7 cellular contexts compared by ENCODE assay signal in genomic region chr15:58065445-58066041, GRCh38. TPM values are rescaled to one million over a fixed set of nuclear protein-coding genes. Genes with fewer than 3 reads are reported as not detected.
DNase-seq lines count a peak whose midpoint lies in the region; ATAC-seq, FAIRE-seq and TF ChIP-seq lines count a peak whose summit lies in the region.

ALDH1A2 (minus strand) TSS chr15:58065711; CDS start chr15:58065650, 61 bp downstream.

- no peak for TF ChIP-seq CTCF in astrocyte of the cerebellum (IDR thresholded peaks at IDR 0.05; ENCODE audit: low read depth, low read length, missing control alignments)

- no peak for ATAC-seq in HG03135 (IDR thresholded peaks at IDR 0.05; ENCODE audit: unreplicated experiment)

- peaks cover 33 to 48% (median 48%) of the 10 kb centered on the region in 3 donors for H3K27me3 ChIP-seq in skeletal muscle tissue (ENCODE audit: control insufficient read depth in 3 of 3, insufficient read depth in 3 of 3, low read length in 3 of 3)

- peaks cover 8 to 13% of the 10 kb centered on the region in 2 donors for H3K4me1 Mint-ChIP-seq in immature natural killer cell

- H3K4me3 Mint-ChIP-seq in immature natural killer cell: peak within 1 kb of the TSS; percentile 61 to 77 (median 74)

- H3K9me3 Mint-ChIP-seq in immature natural killer cell: no peaks in the 10 kb centered on the region

- H3K9ac ChIP-seq in skeletal muscle tissue (ENCODE audit: low read depth in 1 of 3, low read length in 3 of 3): peak within 1 kb of the TSS in 2 of 3 donors; percentile 14 to 65

- H3K27ac ChIP-seq in skeletal muscle tissue (ENCODE audit: low read depth, low read length): peak within 1 kb of the TSS; percentile 58

- H3K4me3 ChIP-seq in astrocyte of the cerebellum (ENCODE audit: low read depth, low read length) (peak within 1 kb of the TSS; percentile 34), skeletal muscle tissue (ENCODE audit: low read length in 3 of 3) (peak within 1 kb of the TSS; percentile 51 to 59 (median 58))

- H3K9me3 ChIP-seq in skeletal muscle tissue (ENCODE audit: control insufficient read depth in 3 of 3, low read length in 3 of 3): no peaks in the 10 kb centered on the region

- in situ Hi-C loops in astrocyte of the cerebellum (cut with HindIII; ENCODE audit: low sequenced_read_pairs): no loop called here

- H3K36me3 Mint-ChIP-seq in immature natural killer cell: no peaks in the 10 kb centered on the region

- FAIRE-seq in urothelium cell line (lab: Jason Lieb, UNC): no peak

- peaks cover 3 to 7% (median 5%) of the 10 kb centered on the region in 3 donors for H3K4me1 ChIP-seq in skeletal muscle tissue (ENCODE audit: control insufficient read depth in 3 of 3, insufficient read depth in 3 of 3, low read length in 3 of 3)

- H3K36me3 ChIP-seq in skeletal muscle tissue (ENCODE audit: control insufficient read depth in 3 of 3, insufficient read depth in 3 of 3, low read length in 3 of 3): no peaks in the 10 kb centered on the region

- peak; percentile 12 to 33 for DNase-seq in NCI-H1930 (lab: John Stamatoyannopoulos, UW)
- no peak for DNase-seq in astrocyte of the cerebellum (ENCODE audit: low read depth)
- no peak for DNase-seq in immature natural killer cell
- DNase-seq in urothelium cell line (ENCODE audit: low spot score): no peak
- no peak for DNase-seq in KG1 (lab: John Stamatoyannopoulos, UW)

- H3K27ac Mint-ChIP-seq in immature natural killer cell: no peak within 1 kb of the TSS

- peaks cover 15 to 39% (median 36%) of the 10 kb centered on the region in 3 donors for H3K27me3 Mint-ChIP-seq in immature natural killer cell (ENCODE audit: low read depth in 3 of 3)

RNA-seq across cellular contexts. Expression of gene ALDH1A2, which starts in this region (rescaled TPM):
- polyA plus RNA-seq in immature natural killer cell: under 1 TPM in 1 of 3 donors, not detected in 2; 0.59 TPM
- total RNA-seq in skeletal muscle tissue: 11.0 TPM

Comparison
In these comparisons a context has a peak if more than half of its experiments do, and no peak if none do; other contexts are left out.
1. DNase-seq: peak in NCI-H1930 (2 of 2); none in astrocyte of the cerebellum (single experiment), immature natural killer cell (0 of 3), urothelium cell line (single experiment) and KG1 (single experiment).